Comparison of ENCODE assay signal across 1 cellular context in the genomic region with DNA sequence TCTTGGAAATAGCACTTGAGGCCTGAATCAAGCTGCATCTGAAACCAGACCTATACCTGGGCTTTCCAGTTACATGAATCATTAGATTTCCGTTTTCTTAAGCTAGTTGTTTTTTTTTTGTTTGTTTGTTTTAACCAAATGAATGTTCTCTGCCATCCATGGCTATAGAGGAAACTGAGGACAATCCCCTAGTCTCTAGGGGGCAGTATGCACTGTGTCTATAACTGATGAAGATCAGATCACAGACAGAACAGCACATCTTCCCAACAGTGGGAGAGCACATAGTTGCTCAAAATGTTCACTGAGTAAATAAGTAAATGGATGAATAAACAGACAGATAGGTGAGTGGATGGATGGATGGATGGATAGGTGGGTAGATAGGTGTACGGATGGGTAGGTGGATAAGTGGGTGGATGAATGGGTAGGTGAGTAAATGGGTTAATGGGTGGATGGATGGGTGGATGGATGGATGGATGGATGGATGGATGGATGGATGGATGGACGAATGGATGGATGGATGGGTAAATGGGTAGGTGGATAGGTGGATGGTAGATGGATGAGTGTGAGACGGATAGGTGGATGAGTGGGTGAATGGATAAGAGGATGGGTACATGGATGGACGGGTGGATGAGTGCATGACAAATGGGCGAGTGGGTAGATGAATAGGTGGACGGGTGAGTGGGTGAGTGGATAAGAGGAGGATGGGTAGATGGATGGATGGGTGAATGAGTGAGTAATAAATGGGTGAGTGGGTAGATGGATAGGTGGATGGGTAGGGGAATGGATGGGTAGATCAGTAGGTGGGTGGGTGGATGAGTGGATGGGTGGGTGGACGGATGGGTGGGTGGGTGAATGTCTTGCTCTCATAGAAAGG.
TF ChIP-seq lines count a peak whose summit lies in the region.

No MANE protein-coding gene starts in this region.

TF ChIP-seq in HepG2, 621 proteins besides CTCF, POLR2A, EP300 and RAD21:
- TF ChIP-seq, protein P1, sequence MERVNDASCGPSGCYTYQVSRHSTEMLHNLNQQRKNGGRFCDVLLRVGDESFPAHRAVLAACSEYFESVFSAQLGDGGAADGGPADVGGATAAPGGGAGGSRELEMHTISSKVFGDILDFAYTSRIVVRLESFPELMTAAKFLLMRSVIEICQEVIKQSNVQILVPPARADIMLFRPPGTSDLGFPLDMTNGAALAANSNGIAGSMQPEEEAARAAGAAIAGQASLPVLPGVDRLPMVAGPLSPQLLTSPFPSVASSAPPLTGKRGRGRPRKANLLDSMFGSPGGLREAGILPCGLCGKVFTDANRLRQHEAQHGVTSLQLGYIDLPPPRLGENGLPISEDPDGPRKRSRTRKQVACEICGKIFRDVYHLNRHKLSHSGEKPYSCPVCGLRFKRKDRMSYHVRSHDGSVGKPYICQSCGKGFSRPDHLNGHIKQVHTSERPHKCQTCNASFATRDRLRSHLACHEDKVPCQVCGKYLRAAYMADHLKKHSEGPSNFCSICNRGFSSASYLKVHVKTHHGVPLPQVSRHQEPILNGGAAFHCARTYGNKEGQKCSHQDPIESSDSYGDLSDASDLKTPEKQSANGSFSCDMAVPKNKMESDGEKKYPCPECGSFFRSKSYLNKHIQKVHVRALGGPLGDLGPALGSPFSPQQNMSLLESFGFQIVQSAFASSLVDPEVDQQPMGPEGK (CRISPR knock-in tag; IDR thresholded peaks at IDR 0.05): no peak
- peak; percentile 30; the same call in 1 of the 2 replicates for TF ChIP-seq STAG1 (CRISPR knock-in tag; IDR thresholded peaks at IDR 0.05)
